In the genomic region with DNA sequence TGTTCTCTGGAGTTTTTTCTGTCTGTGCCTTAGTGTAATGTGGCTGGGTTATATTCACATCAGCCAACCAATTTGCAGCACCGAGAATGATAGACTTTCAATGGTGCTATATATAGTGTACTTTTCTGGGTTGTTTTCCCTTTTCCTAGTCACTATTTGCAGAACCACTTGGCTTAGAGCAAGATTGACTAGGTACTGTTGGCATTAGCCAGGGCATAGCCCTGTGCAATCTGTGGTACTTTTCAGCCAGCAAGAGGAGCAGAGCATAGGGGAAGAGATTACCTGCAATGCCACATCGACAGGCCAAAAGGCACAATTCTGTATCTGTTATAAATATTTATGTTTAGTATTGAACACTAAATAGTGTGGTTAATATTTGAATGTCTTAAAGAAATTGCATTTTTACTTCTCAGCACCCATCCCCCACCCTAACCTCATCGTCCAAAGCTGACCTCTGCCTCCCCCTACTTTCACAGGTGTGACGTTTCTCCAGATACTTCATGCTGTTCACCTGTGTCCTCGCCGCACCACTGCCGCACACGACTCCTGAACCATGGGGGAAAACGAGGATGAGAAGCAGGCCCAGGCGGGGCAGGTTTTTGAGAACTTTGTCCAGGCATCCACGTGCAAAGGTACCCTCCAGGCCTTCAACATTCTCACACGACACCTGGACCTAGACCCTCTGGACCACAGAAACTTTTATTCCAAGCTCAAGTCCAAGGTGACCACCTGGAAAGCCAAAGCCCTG, we compare ENCODE assay signal across 14 cellular contexts. TPM values are rescaled to one million over a fixed set of nuclear protein-coding genes. Genes with fewer than 3 reads are reported as not detected.
A peak's percentile ranks its signal among the peaks of the same experiment; 100 is the strongest.
DNase-seq lines count a peak whose midpoint lies in the region; ATAC-seq and TF ChIP-seq lines count a peak whose summit lies in the region.
"Had no signal": no experiment of that assay in that cellular context is flagged by ENCODE, and none has a peak within 500 bp of the region (broad histone marks: within the 10 kb centered on the region; RNA-seq: fewer than 3 reads in every experiment).

No MANE protein-coding gene starts in this region.

- no peaks in the 10 kb centered on the region for H3K9me3 Mint-ChIP-seq in activated CD4-positive, alpha-beta memory T cell treated with anti-CD3 and anti-CD28 coated beads for 36 hours
- H3K9me3 Mint-ChIP-seq: nephron progenitor cell, type B pancreatic cell had no signal

- H3K9me3 ChIP-seq in heart right ventricle (no peaks in the 10 kb centered on the region), muscle layer of duodenum (ENCODE audit: control insufficient read depth in 1 of 2, low read length in 2 of 2) (no peaks in the 10 kb centered on the region), aorta (ENCODE audit: control insufficient read depth, low read length) (no peaks in the 10 kb centered on the region)

- peaks cover 50% of the 10 kb centered on the region for H3K4me1 Mint-ChIP-seq in activated CD4-positive, alpha-beta memory T cell treated with anti-CD3 and anti-CD28 coated beads for 36 hours (ENCODE audit: low read depth)

- intact Hi-C loops in heart right ventricle (cut with DNase I) = loop anchor here in 4 of 10 donors (5.0 to 10.0 kb wide), 6 partner anchors 41 to 76 kb away; partner anchors contain the start of gene MICAL2 (in 1 of the 4)
- intact Hi-C loops in left ventricle myocardium superior (cut with micrococcal nuclease) = no loop called here
- intact Hi-C loops in aorta (cut with DNase I) = loop anchor here (2.0 to 5.0 kb wide), 5 partner anchors 41 to 121 kb away; partner anchors contain the start of gene MICAL2 (in 1 of the 2)
- intact Hi-C loops in activated CD4-positive, alpha-beta memory T cell treated with anti-CD3 and anti-CD28 coated beads for 36 hours (cut with micrococcal nuclease) = no loop called here

- no peaks in the 10 kb centered on the region for H3K27me3 Mint-ChIP-seq in activated CD4-positive, alpha-beta memory T cell treated with anti-CD3 and anti-CD28 coated beads for 36 hours

- TF ChIP-seq CTCF in heart right ventricle (IDR thresholded peaks at IDR 0.05) = no peak

- 80 to 82% methylated on average over 12 of the region's 12 CpGs for WGBS in heart right ventricle, 2 donors
- WGBS in aorta, 2 donors = 56 to 58% methylated on average over 12 of the region's 12 CpGs

- H3K4me3 Mint-ChIP-seq in activated CD4-positive, alpha-beta memory T cell treated with anti-CD3 and anti-CD28 coated beads for 36 hours = no peak overlapping the region
- H3K4me3 Mint-ChIP-seq: nephron progenitor cell, type B pancreatic cell had no signal

- H3K4me3 ChIP-seq in heart right ventricle (no peak overlapping the region), muscle layer of duodenum (ENCODE audit: low read depth in 1 of 2, low read length in 2 of 2) (peak overlapping the region in 1 of 2 donors; percentile 13), aorta (ENCODE audit: low read length in 2 of 2) (no peak overlapping the region)

- H3K4me1 ChIP-seq in heart right ventricle (peaks cover 26 to 100% (median 93%) of the 10 kb centered on the region in 9 donors), muscle layer of duodenum (ENCODE audit: control insufficient read depth in 1 of 2, insufficient read depth in 2 of 2, low read length in 2 of 2) (peaks cover 20 to 48% of the 10 kb centered on the region in 2 donors), aorta (ENCODE audit: control insufficient read depth in 1 of 2, insufficient read depth in 2 of 2, low read length in 2 of 2) (peaks cover 7 to 32% of the 10 kb centered on the region in 2 donors)

- no peak overlapping the region for H3K27ac Mint-ChIP-seq in activated CD4-positive, alpha-beta memory T cell treated with anti-CD3 and anti-CD28 coated beads for 36 hours
- H3K27ac Mint-ChIP-seq: nephron progenitor cell had no signal

- H3K36me3 Mint-ChIP-seq in activated CD4-positive, alpha-beta memory T cell treated with anti-CD3 and anti-CD28 coated beads for 36 hours = peaks cover 23% of the 10 kb centered on the region
- H3K36me3 Mint-ChIP-seq: type B pancreatic cell had no signal

- no peaks in the 10 kb centered on the region for H3K27me3 ChIP-seq in heart right ventricle
- no peaks in the 10 kb centered on the region for H3K27me3 ChIP-seq in muscle layer of duodenum (ENCODE audit: low read depth, low read length)
- H3K27me3 ChIP-seq in aorta (ENCODE audit: control insufficient read depth in 1 of 2, insufficient read depth in 2 of 2, low read length in 1 of 2) = no peaks in the 10 kb centered on the region

- ATAC-seq in heart right ventricle = no peak
- no peak for ATAC-seq in left ventricle myocardium superior
- ATAC-seq in aorta (ENCODE audit: low FRiP score) = no peak
- ATAC-seq in GM18861 (IDR thresholded peaks at IDR 0.05; ENCODE audit: unreplicated experiment) = no peak

- H3K36me3 ChIP-seq in heart right ventricle (peaks cover 0 to 36% (median 3%) of the 10 kb centered on the region in 9 donors), muscle layer of duodenum (ENCODE audit: control insufficient read depth in 1 of 2, insufficient read depth in 2 of 2, low read length in 2 of 2) (peaks cover 7 to 24% of the 10 kb centered on the region in 2 donors), aorta (ENCODE audit: control insufficient read depth in 1 of 2, insufficient read depth in 2 of 2, low read length in 1 of 2) (peaks cover 0 to 11% of the 10 kb centered on the region in 2 donors)

- CTCF ChIA-PET in activated CD4-positive, alpha-beta memory T cell treated with anti-CD3 and anti-CD28 coated beads for 36 hours (lab: Charles Lee) = interaction anchor here (0.8 to 2.1 kb wide), 5 partner anchors 11 to 126 kb away, joined by 3 to 7 read pairs (median 3); no protein-coding TSS in a partner anchor

- DNase-seq in heart right ventricle (no peak), left ventricle myocardium superior (no peak), epithelial cell of prostate (ENCODE audit: low read depth, low spot score) (no peak), aorta (no peak), NCI-H748 (lab: John Stamatoyannopoulos, UW; ENCODE audit: unreplicated experiment) (no peak)
- no peak for DNase-seq in activated CD4-positive, alpha-beta memory T cell treated with anti-CD3 and anti-CD28 coated beads for 36 hours
- DNase-seq: GOT3; NCI-H2029 treated with DMSO at 0.1 percent for 48 hours; NCI-H510A; nephron progenitor cell; stimulated activated CD4-positive, alpha-beta T cell treated with anti-CD3 and anti-CD28 coated beads, Interleukin-1b, Interleukin-23, amount 100 ng/mL, for 48 hours had no signal

- H3K27ac ChIP-seq in heart right ventricle (peak overlapping the region; percentile 70 to 95 (median 88)), epithelial cell of prostate (peak overlapping the region; percentile 100), muscle layer of duodenum (ENCODE audit: low read length) (peak overlapping the region; percentile 84), aorta (ENCODE audit: low read depth in 1 of 2, low read length in 2 of 2) (peak overlapping the region; percentile 83 to 99)

- POLR2A ChIA-PET in activated CD4-positive, alpha-beta memory T cell treated with anti-CD3 and anti-CD28 coated beads for 36 hours (lab: Charles Lee) = interaction anchor here (0.9 kb wide), 1 partner anchor 9 kb away, joined by 3 read pairs; no protein-coding TSS in a partner anchor

RNA-seq across cellular contexts. Expression of gene MICAL2, which starts 51.4 kb away (rescaled TPM):
- total RNA-seq in heart right ventricle (10 to 100 TPM; 38.1 to 95.7 (median 72.7) TPM), left ventricle myocardium superior (57.1 TPM), aorta (100 to 1,000 TPM; 315 to 605 TPM)
- polyA plus RNA-seq in heart right ventricle (10 to 100 TPM; 32.5 to 57.9 TPM), aorta (100 to 1,000 TPM in 1 of 2 donors, 10 to 100 TPM in 1; 87.7 to 245 TPM)
- 100 to 1,000 TPM; 213 to 220 TPM for total RNA-seq in activated CD4-positive, alpha-beta memory T cell treated with anti-CD3 and anti-CD28 coated beads for 36 hours

Comparison
In these comparisons a context has a peak if more than half of its experiments do, and no peak if none do; other contexts are left out.
1. intact Hi-C loops: an anchor here in aorta (2.0 to 5.0 kb wide); none called in left ventricle myocardium superior and activated CD4-positive, alpha-beta memory T cell treated with anti-CD3 and anti-CD28 coated beads for 36 hours.